In the genomic region with DNA sequence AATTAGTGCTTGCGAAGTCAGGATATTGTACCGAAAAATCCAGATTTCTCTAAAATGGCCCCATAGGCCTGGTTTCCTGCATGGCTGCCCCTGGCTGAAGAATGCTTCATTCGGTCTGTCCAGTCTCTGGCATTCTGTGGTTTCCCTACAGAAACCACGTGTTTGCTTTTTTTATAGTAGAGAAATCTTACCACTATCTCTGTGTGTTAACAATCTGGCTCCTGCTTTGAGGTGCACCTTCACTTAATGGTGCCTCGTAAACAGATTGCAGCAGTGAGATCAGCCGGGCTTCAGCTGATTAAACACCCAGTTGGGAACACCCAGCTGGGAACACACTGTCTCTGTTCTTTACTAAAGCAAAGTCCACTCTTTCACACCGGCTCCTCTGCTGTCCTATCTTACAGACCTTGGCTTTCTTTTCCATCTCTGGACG, we compare ENCODE assay signal across 9 cellular contexts. TPM values are rescaled to one million over a fixed set of nuclear protein-coding genes. Genes with fewer than 3 reads are reported as not detected.
DNase-seq lines count a peak whose midpoint lies in the region; ATAC-seq and TF ChIP-seq lines count a peak whose summit lies in the region.
"Had no signal": no experiment of that assay in that cellular context is flagged by ENCODE, and none has a peak within 500 bp of the region (broad histone marks: within the 10 kb centered on the region; RNA-seq: fewer than 3 reads in every experiment).

No MANE protein-coding gene starts in this region.

- H3K9me3 Mint-ChIP-seq in neural progenitor cell: no peaks in the 10 kb centered on the region
- no peaks in the 10 kb centered on the region for H3K9me3 Mint-ChIP-seq in stimulated activated naive CD8-positive, alpha-beta T cell treated with anti-CD3 and anti-CD28 coated beads, Interleukin-15, amount 100 ng/mL, for 72 hours

- H3K27me3 Mint-ChIP-seq in neural progenitor cell (ENCODE audit: insufficient read depth, low read depth): peaks cover 2% of the 10 kb centered on the region
- H3K27me3 Mint-ChIP-seq in stimulated activated naive CD8-positive, alpha-beta T cell treated with anti-CD3 and anti-CD28 coated beads, Interleukin-15, amount 100 ng/mL, for 72 hours: no peaks in the 10 kb centered on the region

- H3K9ac ChIP-seq in neural progenitor cell: peak overlapping the region; percentile 6

- ATAC-seq in HG03442 (IDR thresholded peaks at IDR 0.05; ENCODE audit: unreplicated experiment): no peak
- ATAC-seq in stimulated activated naive CD8-positive, alpha-beta T cell treated with anti-CD3 and anti-CD28 coated beads, Interleukin-15, amount 100 ng/mL, for 72 hours: no peak

- peak overlapping the region; percentile 56 for H3K27ac ChIP-seq in neural progenitor cell

- H3F3A ChIP-seq in neural progenitor cell (ENCODE audit: low read depth): peaks cover 16% of the 10 kb centered on the region

- peaks cover 25% of the 10 kb centered on the region for H3K36me3 Mint-ChIP-seq in neural progenitor cell

- TF ChIP-seq CTCF in choroid plexus epithelial cell (conservative IDR thresholded peaks at IDR 0.05; ENCODE audit: low read depth, low read length): no peak
- TF ChIP-seq CTCF in neural progenitor cell (IDR thresholded peaks at IDR 0.05): no peak

- no peak overlapping the region for H3K4me3 ChIP-seq in choroid plexus epithelial cell (ENCODE audit: low read depth, low read length)
- no peak overlapping the region for H3K4me3 ChIP-seq in neural progenitor cell

- peak; percentile 49 for DNase-seq in EL
- peak; percentile 38 for DNase-seq in NCI-H146 treated with DMSO at 0.1 percent for 48 hours (lab: John Stamatoyannopoulos, UW; ENCODE audit: unreplicated experiment)
- peak; percentile 69 for DNase-seq in choroid plexus epithelial cell (ENCODE audit: low read depth)
- DNase-seq in neural progenitor cell (ENCODE audit: low spot score): no peak
- no peak for DNase-seq in GF-D8 (lab: John Stamatoyannopoulos, UW)
- no peak for DNase-seq in NCI-H526 treated with DMSO at 0.1 percent for 48 hours (lab: John Stamatoyannopoulos, UW)
- DNase-seq in stimulated activated naive CD8-positive, alpha-beta T cell treated with anti-CD3 and anti-CD28 coated beads, Interleukin-15, amount 100 ng/mL, for 72 hours: no peak
- DNase-seq: SIG-M5 had no signal

- no peak overlapping the region for H3K4me3 Mint-ChIP-seq in neural progenitor cell
- H3K4me3 Mint-ChIP-seq in stimulated activated naive CD8-positive, alpha-beta T cell treated with anti-CD3 and anti-CD28 coated beads, Interleukin-15, amount 100 ng/mL, for 72 hours: no peak overlapping the region

- H4K20me1 ChIP-seq in neural progenitor cell (ENCODE audit: low read depth): peaks cover 14% of the 10 kb centered on the region

- H3K27ac Mint-ChIP-seq in neural progenitor cell: no peak overlapping the region
- no peak overlapping the region for H3K27ac Mint-ChIP-seq in stimulated activated naive CD8-positive, alpha-beta T cell treated with anti-CD3 and anti-CD28 coated beads, Interleukin-15, amount 100 ng/mL, for 72 hours

- no peaks in the 10 kb centered on the region for H3K36me3 ChIP-seq in neural progenitor cell

- H2AFZ ChIP-seq in neural progenitor cell (replicated peaks): no peak overlapping the region

- no peaks in the 10 kb centered on the region for H3K4me1 ChIP-seq in neural progenitor cell

- H3K4me2 ChIP-seq in neural progenitor cell: no peak overlapping the region

- no peaks in the 10 kb centered on the region for H3K9me3 ChIP-seq in neural progenitor cell (ENCODE audit: low read depth)

- no peaks in the 10 kb centered on the region for H3K27me3 ChIP-seq in neural progenitor cell

- peaks cover 6% of the 10 kb centered on the region for H3K4me1 Mint-ChIP-seq in neural progenitor cell
- H3K4me1 Mint-ChIP-seq in stimulated activated naive CD8-positive, alpha-beta T cell treated with anti-CD3 and anti-CD28 coated beads, Interleukin-15, amount 100 ng/mL, for 72 hours: peaks cover 43% of the 10 kb centered on the region

- peaks cover 45% of the 10 kb centered on the region for H3K79me2 ChIP-seq in neural progenitor cell (ENCODE audit: low read depth)

RNA-seq across cellular contexts. Expression of a gene that starts 6.7 kb away (rescaled TPM):
- 29.0 and 35.1 TPM in 2 replicates for total RNA-seq in neural progenitor cell (ENCODE audit: low replicate concordance)

RNA-seq across cellular contexts. Expression of a gene that starts 21.1 kb away (rescaled TPM):
- 30.3 and 31.7 TPM in 2 replicates for total RNA-seq in neural progenitor cell (ENCODE audit: low replicate concordance)

RNA-seq across cellular contexts. Expression of a gene that starts 21.3 kb away (rescaled TPM):
- total RNA-seq in neural progenitor cell (ENCODE audit: low replicate concordance): 130 and 170 TPM in 2 replicates

RNA-seq across cellular contexts. Expression of a gene that starts 43.0 kb away (rescaled TPM):
- 25.1 and 35.2 TPM in 2 replicates for total RNA-seq in neural progenitor cell (ENCODE audit: low replicate concordance)

RNA-seq across cellular contexts. Expression of a gene that starts 46.3 kb away (rescaled TPM):
- 55.2 and 66.9 TPM in 2 replicates for total RNA-seq in neural progenitor cell (ENCODE audit: low replicate concordance)

Comparison
In these comparisons a context has a peak if more than half of its experiments do, and no peak if none do; other contexts are left out.
1. DNase-seq: peak in EL (single experiment), NCI-H146 treated with DMSO at 0.1 percent for 48 hours (single experiment) and choroid plexus epithelial cell (single experiment); none in neural progenitor cell (single experiment), GF-D8 (single experiment), NCI-H526 treated with DMSO at 0.1 percent for 48 hours (single experiment) and stimulated activated naive CD8-positive, alpha-beta T cell treated with anti-CD3 and anti-CD28 coated beads, Interleukin-15, amount 100 ng/mL, for 72 hours (0 of 2).